27 cellular contexts compared by ENCODE assay signal in genomic region chr1:26189331-26189730, GRCh38. TPM values are rescaled to one million over a fixed set of nuclear protein-coding genes. Genes with fewer than 3 reads are reported as not detected.
A peak's percentile ranks its signal among the peaks of the same experiment; 100 is the strongest.
DNase-seq lines count a peak whose midpoint lies in the region; ATAC-seq and TF ChIP-seq lines count a peak whose summit lies in the region.
"Had no signal": no experiment of that assay in that cellular context is flagged by ENCODE, and none has a peak within 500 bp of the region (broad histone marks: within the 10 kb centered on the region; RNA-seq: fewer than 3 reads in every experiment).

No MANE protein-coding gene starts in this region.

- no peaks in the 10 kb centered on the region for H3K9me2 ChIP-seq in PC-3 (replicated peaks; ENCODE audit: low read length)
- H3K9me2 ChIP-seq: SK-N-SH had no signal

- no peaks in the 10 kb centered on the region for H4K20me1 ChIP-seq in PC-3 (ENCODE audit: low read length)
- H4K20me1 ChIP-seq: BLaER1 treated with 17β-estradiol and CSF1 and Interleukin-3, amounts not matched to agents 10 nM and 100 nM had no signal

- no peak for DNase-seq in Calu3
- DNase-seq in PC-3, result no peak
- no peak for DNase-seq in endodermal cell
- DNase-seq in mesothelial cell of epicardium (ENCODE audit: low spot score in 2 of 2, unreplicated experiment in 2 of 2), result no peak
- no peak for DNase-seq in NCI-H1092 (lab: John Stamatoyannopoulos, UW)
- DNase-seq in T-helper 9 cell, result no peak
- DNase-seq: AML-193; CD4-positive, alpha-beta T cell; DMS53; H9; Kasumi-1; NCI-H2029; NCI-H526 treated with DMSO at 0.1 percent for 48 hours; Peyer's patch; SK-N-SH; SW 1271 had no signal

- peaks cover 6% of the 10 kb centered on the region for H3K36me3 Mint-ChIP-seq in Calu3 (ENCODE audit: insufficient read depth, unreplicated experiment)
- H3K36me3 Mint-ChIP-seq in endodermal cell (ENCODE audit: low read depth), result peaks cover 29% of the 10 kb centered on the region
- peaks cover 10% of the 10 kb centered on the region for H3K36me3 Mint-ChIP-seq in mesothelial cell of epicardium

- H3K4me1 Mint-ChIP-seq in Calu3 (ENCODE audit: low read depth, unreplicated experiment) (no peaks in the 10 kb centered on the region), endodermal cell (peaks cover 6% of the 10 kb centered on the region), mesothelial cell of epicardium (peaks cover 13% of the 10 kb centered on the region)

- no peak overlapping the region for H3K4me2 ChIP-seq in PC-3 (ENCODE audit: low read length)
- H3K4me2 ChIP-seq: BLaER1 treated with 17β-estradiol and CSF1 and Interleukin-3, amounts not matched to agents 10 nM and 100 nM; GM23338; SK-N-SH had no signal

- BruUV-seq in Calu3 (replicated peaks; lab: Mats Ljungman, UMichigan), result TSS peak; percentile 44
- TSS peak; percentile 48 for BruUV-seq in PC-3 (replicated peaks; lab: Mats Ljungman, UMichigan)

- no peaks in the 10 kb centered on the region for H3K9me3 ChIP-seq in PC-3 (ENCODE audit: low read length)
- no peaks in the 10 kb centered on the region for H3K9me3 ChIP-seq in endodermal cell (ENCODE audit: control insufficient read depth, low read length)
- H3K9me3 ChIP-seq: BLaER1 treated with 17β-estradiol and CSF1 and Interleukin-3, amounts not matched to agents 10 nM and 100 nM; Peyer's patch; SK-N-SH had no signal

- intact Hi-C loops in Calu3 (cut with micrococcal nuclease; ENCODE audit: unreplicated experiment) (no loop called here), PC-3 (cut with micrococcal nuclease) (no loop called here)

- TF ChIP-seq CTCF in Calu3 (IDR thresholded peaks at IDR 0.05; ENCODE audit: unreplicated experiment) (no peak), PC-3 (conservative IDR thresholded peaks at IDR 0.05; ENCODE audit: low read depth, low read length) (no peak), endodermal cell (conservative IDR thresholded peaks at IDR 0.05) (no peak), mesothelial cell of epicardium (IDR thresholded peaks at IDR 0.05; ENCODE audit: unreplicated experiment) (no peak)

- no peak for ATAC-seq in PC-3
- ATAC-seq in HG03095 (IDR thresholded peaks at IDR 0.05; ENCODE audit: unreplicated experiment), result no peak
- ATAC-seq in GM21381 (IDR thresholded peaks at IDR 0.05; ENCODE audit: unreplicated experiment), result no peak

- CTCF ChIA-PET in Calu3 (lab: Charles Lee), result no interaction called here
- CTCF ChIA-PET in PC-3 (lab: Charles Lee), result interaction anchor here (0.6 kb wide), 2 partner anchors 578 to 1549 kb away, joined by 3 to 7 read pairs; no protein-coding TSS in a partner anchor

- H3K27me3 Mint-ChIP-seq in Calu3 (ENCODE audit: unreplicated experiment) (peaks cover 14% of the 10 kb centered on the region), endodermal cell (ENCODE audit: insufficient read depth) (peaks cover 5% of the 10 kb centered on the region), mesothelial cell of epicardium (ENCODE audit: low read depth) (no peaks in the 10 kb centered on the region)
- H3K27me3 Mint-ChIP-seq: CD4-positive, alpha-beta T cell had no signal

- H3K9me3 Mint-ChIP-seq in Calu3 (ENCODE audit: low read depth, unreplicated experiment) (no peaks in the 10 kb centered on the region), endodermal cell (no peaks in the 10 kb centered on the region), mesothelial cell of epicardium (no peaks in the 10 kb centered on the region)
- H3K9me3 Mint-ChIP-seq: CD4-positive, alpha-beta T cell; GM23338; H9 had no signal

- H3K27ac Mint-ChIP-seq in Calu3 (ENCODE audit: unreplicated experiment) (no peak overlapping the region), endodermal cell (peak overlapping the region; percentile 55), mesothelial cell of epicardium (peak overlapping the region; percentile 45)
- H3K27ac Mint-ChIP-seq: CD4-positive, alpha-beta T cell; GM23338 had no signal

- H3K27ac ChIP-seq in PC-3 (ENCODE audit: low read length) (no peak overlapping the region), endodermal cell (ENCODE audit: low read depth, low read length) (no peak overlapping the region)
- H3K27ac ChIP-seq: BLaER1 treated with 17β-estradiol and CSF1 and Interleukin-3, amounts not matched to agents 10 nM and 100 nM; Peyer's patch had no signal

- POLR2A ChIA-PET in PC-3 (lab: Charles Lee; ENCODE audit: unreplicated experiment), result no interaction called here

- no peak overlapping the region for H2AFZ ChIP-seq in PC-3 (ENCODE audit: low read length)
- H2AFZ ChIP-seq: GM23338 had no signal

- no peaks in the 10 kb centered on the region for H3F3A ChIP-seq in PC-3 (ENCODE audit: low read length, unreplicated experiment)

- no peak overlapping the region for H3K4me3 ChIP-seq in PC-3 (ENCODE audit: low read length)
- H3K4me3 ChIP-seq in endodermal cell (ENCODE audit: low read length), result no peak overlapping the region
- H3K4me3 ChIP-seq: BLaER1 treated with 17β-estradiol and CSF1 and Interleukin-3, amounts not matched to agents 10 nM and 100 nM; GM23338; Peyer's patch had no signal

- H3K27me3 ChIP-seq in PC-3 (ENCODE audit: low read length) (no peaks in the 10 kb centered on the region), endodermal cell (ENCODE audit: control insufficient read depth, insufficient read depth, low read length, poor library complexity, severe bottlenecking) (no peaks in the 10 kb centered on the region)
- H3K27me3 ChIP-seq: BLaER1 treated with 17β-estradiol and CSF1 and Interleukin-3, amounts not matched to agents 10 nM and 100 nM; Peyer's patch had no signal

- H3K79me2 ChIP-seq in PC-3 (ENCODE audit: low read length), result no peaks in the 10 kb centered on the region

- H3K4me3 Mint-ChIP-seq in Calu3 (ENCODE audit: low read depth, unreplicated experiment) (no peak overlapping the region), endodermal cell (no peak overlapping the region), mesothelial cell of epicardium (no peak overlapping the region)
- H3K4me3 Mint-ChIP-seq: CD4-positive, alpha-beta T cell; GM23338; H9 had no signal

- no peak overlapping the region for H3K9ac ChIP-seq in PC-3 (ENCODE audit: low read length)
- H3K9ac ChIP-seq in endodermal cell (ENCODE audit: extremely low read depth, low read length, poor library complexity, severe bottlenecking), result no peak overlapping the region
- H3K9ac ChIP-seq: BLaER1 treated with 17β-estradiol and CSF1 and Interleukin-3, amounts not matched to agents 10 nM and 100 nM; SK-N-SH had no signal

- WGBS in endodermal cell (ENCODE audit: insufficient coverage in 1 of 2, insufficient read length in 1 of 2), 2 experiments, result 97 to 100% methylated on average over 2 to 6 of the region's 6 CpGs

- no peaks in the 10 kb centered on the region for H3K4me1 ChIP-seq in PC-3 (ENCODE audit: insufficient read depth, low read length)
- no peaks in the 10 kb centered on the region for H3K4me1 ChIP-seq in endodermal cell (ENCODE audit: control insufficient read depth, insufficient read depth, low read length)
- H3K4me1 ChIP-seq: Peyer's patch had no signal

- peaks cover 7% of the 10 kb centered on the region; the same call in 1 of the 2 replicates for H3K36me3 ChIP-seq in PC-3 (ENCODE audit: low read depth, low read length)
- peaks cover 5% of the 10 kb centered on the region for H3K36me3 ChIP-seq in endodermal cell (ENCODE audit: control insufficient read depth, insufficient read depth, low read length)
- H3K36me3 ChIP-seq: BLaER1 treated with 17β-estradiol and CSF1 and Interleukin-3, amounts not matched to agents 10 nM and 100 nM had no signal

RNA-seq across cellular contexts. Expression of gene CATSPER4, which starts 1.1 kb away (rescaled TPM):
- not detected in 2 replicates for total RNA-seq in Calu3 (2022)
- total RNA-seq in PC-3 (2014; rRNA removed), result not detected in 2 replicates
- under 1 TPM; 0.20 to 0.35 TPM for total RNA-seq in endodermal cell
- 0.18 TPM for polyA plus RNA-seq in endodermal cell (2013, experiment 1 of 2)
- not detected for polyA plus RNA-seq in endodermal cell (2013, experiment 2 of 2)
- total RNA-seq in mesothelial cell of epicardium, result 0.27 to 0.38 TPM (median 0.29 TPM) in 3 replicates
- total RNA-seq: CD4-positive, alpha-beta T cell; Daoy; G401; GM23338; H9; HT-29; M059J; NCI-H460; OCI-LY7; Peyer's patch had no signal
- polyA plus RNA-seq: AG04450, SK-N-SH had no signal

RNA-seq across cellular contexts. Expression of gene CNKSR1, which starts 12.0 kb away (rescaled TPM):
- total RNA-seq in Calu3 (2022) (28.1 and 30.6 TPM in 2 replicates), PC-3 (2014; rRNA removed) (32.1 and 34.5 TPM in 2 replicates), endodermal cell (10 to 100 TPM; 35.8 to 44.1 TPM), mesothelial cell of epicardium (50.2 to 53.9 TPM (median 52.2 TPM) in 3 replicates)
- 3.8 TPM for polyA plus RNA-seq in endodermal cell (2013, experiment 1 of 2)
- 3.8 TPM for polyA plus RNA-seq in endodermal cell (2013, experiment 2 of 2)
- total RNA-seq: G401 had no signal

RNA-seq across cellular contexts. Expression of gene ZNF593OS, which starts 17.7 kb away (rescaled TPM):
- not detected in 2 replicates for total RNA-seq in Calu3 (2022)
- not detected in 2 replicates for total RNA-seq in PC-3 (2014; rRNA removed)
- total RNA-seq in endodermal cell, result not detected
- 0.61 TPM for polyA plus RNA-seq in endodermal cell (2013, experiment 1 of 2)
- polyA plus RNA-seq in endodermal cell (2013, experiment 2 of 2), result 0.37 TPM
- not detected in 3 replicates for total RNA-seq in mesothelial cell of epicardium
- total RNA-seq: CD4-positive, alpha-beta T cell; Daoy; G401; GM23338; H9; M059J; NCI-H460; OCI-LY7; Peyer's patch had no signal
- polyA plus RNA-seq: AG04450, SK-N-SH had no signal

RNA-seq across cellular contexts. Expression of gene ZNF593, which starts 19.6 kb away (rescaled TPM):
- total RNA-seq in Calu3 (2022) (22.2 and 23.1 TPM in 2 replicates), PC-3 (2014; rRNA removed) (155 and 165 TPM in 2 replicates), endodermal cell (10 to 100 TPM; 31.4 to 33.7 TPM), mesothelial cell of epicardium (27.1 to 28.7 TPM (median 28.6 TPM) in 3 replicates)
- 30.4 TPM for polyA plus RNA-seq in endodermal cell (2013, experiment 1 of 2)
- polyA plus RNA-seq in endodermal cell (2013, experiment 2 of 2), result 26.1 TPM

RNA-seq across cellular contexts. Expression of gene C1orf232, which starts 20.6 kb away (rescaled TPM):
- total RNA-seq in Calu3 (2022) (not detected in 2 replicates), PC-3 (2014; rRNA removed) (not detected in 2 replicates), endodermal cell (not detected), mesothelial cell of epicardium (not detected in 3 replicates)
- polyA plus RNA-seq in endodermal cell (2013, experiment 1 of 2), result 0.61 TPM
- not detected for polyA plus RNA-seq in endodermal cell (2013, experiment 2 of 2)
- total RNA-seq: CD4-positive, alpha-beta T cell; Daoy; G401; GM23338; H9; HT-29; M059J; NCI-H460; OCI-LY7; Peyer's patch had no signal
- polyA plus RNA-seq: AG04450, GM23338, SK-N-SH had no signal
